In genomic region chr5:9553561-9553960, GRCh38 we compare ENCODE assay signal across 18 cellular contexts. TPM values are rescaled to one million over a fixed set of nuclear protein-coding genes. Genes with fewer than 3 reads are reported as not detected.
DNase-seq lines count a peak whose midpoint lies in the region; TF ChIP-seq lines count a peak whose summit lies in the region.
"Had no signal": no experiment of that assay in that cellular context is flagged by ENCODE, and none has a peak within 500 bp of the region (broad histone marks: within the 10 kb centered on the region; RNA-seq: fewer than 3 reads in every experiment).

No MANE protein-coding gene starts in this region.

- TF ChIP-seq CTCF in colonic mucosa (IDR thresholded peaks at IDR 0.05) = no peak
- no peak for TF ChIP-seq CTCF in hepatocyte (IDR thresholded peaks at IDR 0.05; ENCODE audit: poor library complexity)
- TF ChIP-seq CTCF in sigmoid colon (IDR thresholded peaks at IDR 0.05) = no peak
- TF ChIP-seq CTCF in dorsolateral prefrontal cortex (IDR thresholded peaks at IDR 0.05 in 54 of 56, conservative IDR thresholded peaks at IDR 0.05 in 2 of 56; ENCODE audit: low read depth in 1 of 56, partially characterized antibody in 56 of 56) = no peak

- H3K36me3 ChIP-seq in colonic mucosa (no peaks in the 10 kb centered on the region), hepatocyte (replicated peaks; ENCODE audit: insufficient read depth, low read depth) (no peaks in the 10 kb centered on the region), mucosa of rectum (ENCODE audit: control insufficient read depth in 2 of 2, insufficient read depth in 2 of 2, low read length in 2 of 2) (peaks cover 24 to 34% of the 10 kb centered on the region in 2 donors), sigmoid colon (peaks cover 0 to 12% (median 4%) of the 10 kb centered on the region in 4 donors)
- H3K36me3 ChIP-seq: BLaER1 treated with 17β-estradiol and CSF1 and Interleukin-3, amounts not matched to agents 10 nM and 100 nM had no signal

- H3K27ac ChIP-seq in colonic mucosa (peak overlapping the region; percentile 78), hepatocyte (peak overlapping the region; percentile 49), mucosa of rectum (ENCODE audit: low read depth in 2 of 2, low read length in 2 of 2) (peak overlapping the region; percentile 88 to 92), sigmoid colon (no peak overlapping the region), dorsolateral prefrontal cortex (no peak overlapping the region)
- H3K27ac ChIP-seq: BLaER1 treated with 17β-estradiol and CSF1 and Interleukin-3, amounts not matched to agents 10 nM and 100 nM; HL-60 had no signal

- peaks cover 12% of the 10 kb centered on the region for H3K79me2 ChIP-seq in hepatocyte

- intact Hi-C loops in colonic mucosa (cut with DNase I) (no loop called here), sigmoid colon (cut with DNase I) (no loop called here), dorsolateral prefrontal cortex (cut with DNase I) (no loop called here)

- H3K9me3 ChIP-seq in colonic mucosa (no peaks in the 10 kb centered on the region), hepatocyte (ENCODE audit: low read depth) (no peaks in the 10 kb centered on the region), mucosa of rectum (ENCODE audit: control insufficient read depth in 2 of 2, low read length in 2 of 2) (no peaks in the 10 kb centered on the region), sigmoid colon (no peaks in the 10 kb centered on the region)
- H3K9me3 ChIP-seq: BLaER1 treated with 17β-estradiol and CSF1 and Interleukin-3, amounts not matched to agents 10 nM and 100 nM had no signal

- no peaks in the 10 kb centered on the region for H4K20me1 ChIP-seq in hepatocyte (ENCODE audit: insufficient read depth, poor library complexity, severe bottlenecking)
- H4K20me1 ChIP-seq: BLaER1 treated with 17β-estradiol and CSF1 and Interleukin-3, amounts not matched to agents 10 nM and 100 nM had no signal

- TF ChIP-seq POLR2A in sigmoid colon (IDR thresholded peaks at IDR 0.05) = no peak

- H3K9ac ChIP-seq in colonic mucosa (ENCODE audit: low read depth in 2 of 2, low read length in 2 of 2) (peak overlapping the region in 1 of 2 donors; percentile 7), mucosa of rectum (ENCODE audit: low read depth in 1 of 2, low read length in 2 of 2) (no peak overlapping the region)
- H3K9ac ChIP-seq: BLaER1 treated with 17β-estradiol and CSF1 and Interleukin-3, amounts not matched to agents 10 nM and 100 nM had no signal

- H3K27me3 ChIP-seq in colonic mucosa (no peaks in the 10 kb centered on the region), hepatocyte (no peaks in the 10 kb centered on the region), mucosa of rectum (ENCODE audit: control insufficient read depth in 2 of 2, insufficient read depth in 2 of 2, low read length in 2 of 2) (no peaks in the 10 kb centered on the region), sigmoid colon (no peaks in the 10 kb centered on the region), dorsolateral prefrontal cortex (no peaks in the 10 kb centered on the region)
- H3K27me3 ChIP-seq: BLaER1 treated with 17β-estradiol and CSF1 and Interleukin-3, amounts not matched to agents 10 nM and 100 nM had no signal

- TF ChIP-seq EP300 in sigmoid colon (IDR thresholded peaks at IDR 0.05) = no peak

- H3K4me3 ChIP-seq in colonic mucosa (no peak overlapping the region), hepatocyte (no peak overlapping the region), mucosa of rectum (ENCODE audit: low read length in 2 of 2) (peak overlapping the region in 1 of 2 donors; percentile 58), sigmoid colon (no peak overlapping the region), dorsolateral prefrontal cortex (no peak overlapping the region)
- H3K4me3 ChIP-seq: BLaER1 treated with 17β-estradiol and CSF1 and Interleukin-3, amounts not matched to agents 10 nM and 100 nM; GM12878; GM23338 had no signal

- H3K4me1 ChIP-seq in colonic mucosa (peaks cover 2% of the 10 kb centered on the region), hepatocyte (ENCODE audit: insufficient read depth) (peaks cover 11% of the 10 kb centered on the region), mucosa of rectum (ENCODE audit: control insufficient read depth in 2 of 2, insufficient read depth in 2 of 2, low read length in 2 of 2) (peaks cover 7 to 29% of the 10 kb centered on the region in 2 donors), sigmoid colon (no peaks in the 10 kb centered on the region)
- H3K4me1 ChIP-seq: BLaER1 treated with 17β-estradiol and CSF1 and Interleukin-3, amounts not matched to agents 10 nM and 100 nM had no signal

- no peaks in the 10 kb centered on the region for H3K9me2 ChIP-seq in hepatocyte (replicated peaks; ENCODE audit: insufficient read depth)

- 82% methylated on average over 4 of the region's 4 CpGs for WGBS in hepatocyte (ENCODE audit: low lambda C conversion rate, missing lambda C conversion rate)
- 20 to 72% methylated on average over 4 of the region's 4 CpGs for WGBS in sigmoid colon, 2 donors

- DNase-seq in LoVo (ENCODE audit: low spot score) (peak; percentile 85), colonic mucosa (peak; percentile 84), hepatocyte (ENCODE audit: low spot score) (peak; percentile 16), sigmoid colon (no peak), dorsolateral prefrontal cortex (no peak), pons (ENCODE audit: low spot score) (no peak)
- no peak for DNase-seq in activated naive CD4-positive, alpha-beta T cell treated with anti-CD3 and anti-CD28 coated beads, Interleukin-2, amount 50 U/mL, for 16 hours
- DNase-seq: ACHN; Calu3; CD4-positive, CD25-positive, alpha-beta regulatory T cell; DMS 273 treated with DMSO at 0.1 percent for 48 hours; DMS79; H9 had no signal

- no peak overlapping the region for H2AFZ ChIP-seq in hepatocyte
- H2AFZ ChIP-seq: GM23338 had no signal

- H3K4me2 ChIP-seq in hepatocyte = no peak overlapping the region
- H3K4me2 ChIP-seq: BLaER1 treated with 17β-estradiol and CSF1 and Interleukin-3, amounts not matched to agents 10 nM and 100 nM; GM23338 had no signal

RNA-seq across cellular contexts. Expression of gene SEMA5A, which starts 7.7 kb away (rescaled TPM):
- total RNA-seq in colonic mucosa = 10 to 100 TPM; 23.3 to 32.7 TPM
- 21.7 and 27.0 TPM in 2 replicates for total RNA-seq in hepatocyte
- 10.7 and 14.8 TPM in 2 replicates for polyA plus RNA-seq in hepatocyte
- 1 to 10 TPM; 1.8 to 2.8 (median 2.5) TPM for total RNA-seq in sigmoid colon
- 1 to 10 TPM in 2 of 3 donors, under 1 TPM in 1; 0.60 to 4.7 (median 3.5) TPM for polyA plus RNA-seq in sigmoid colon
- 10 to 100 TPM; 11.3 to 35.8 (median 19.7) TPM for total RNA-seq in dorsolateral prefrontal cortex

Comparison
In these comparisons a context has a peak if more than half of its experiments do, and no peak if none do; other contexts are left out.
1. DNase-seq: peak in LoVo (single experiment), colonic mucosa (single experiment) and hepatocyte (single experiment); none in sigmoid colon (single experiment), dorsolateral prefrontal cortex (0 of 10), pons (single experiment) and activated naive CD4-positive, alpha-beta T cell treated with anti-CD3 and anti-CD28 coated beads, Interleukin-2, amount 50 U/mL, for 16 hours (single experiment).
2. H3K27ac ChIP-seq: peak in colonic mucosa (single experiment), hepatocyte (single experiment) and mucosa of rectum (2 of 2); none in sigmoid colon (0 of 4) and dorsolateral prefrontal cortex (0 of 59).